In the genomic region with DNA sequence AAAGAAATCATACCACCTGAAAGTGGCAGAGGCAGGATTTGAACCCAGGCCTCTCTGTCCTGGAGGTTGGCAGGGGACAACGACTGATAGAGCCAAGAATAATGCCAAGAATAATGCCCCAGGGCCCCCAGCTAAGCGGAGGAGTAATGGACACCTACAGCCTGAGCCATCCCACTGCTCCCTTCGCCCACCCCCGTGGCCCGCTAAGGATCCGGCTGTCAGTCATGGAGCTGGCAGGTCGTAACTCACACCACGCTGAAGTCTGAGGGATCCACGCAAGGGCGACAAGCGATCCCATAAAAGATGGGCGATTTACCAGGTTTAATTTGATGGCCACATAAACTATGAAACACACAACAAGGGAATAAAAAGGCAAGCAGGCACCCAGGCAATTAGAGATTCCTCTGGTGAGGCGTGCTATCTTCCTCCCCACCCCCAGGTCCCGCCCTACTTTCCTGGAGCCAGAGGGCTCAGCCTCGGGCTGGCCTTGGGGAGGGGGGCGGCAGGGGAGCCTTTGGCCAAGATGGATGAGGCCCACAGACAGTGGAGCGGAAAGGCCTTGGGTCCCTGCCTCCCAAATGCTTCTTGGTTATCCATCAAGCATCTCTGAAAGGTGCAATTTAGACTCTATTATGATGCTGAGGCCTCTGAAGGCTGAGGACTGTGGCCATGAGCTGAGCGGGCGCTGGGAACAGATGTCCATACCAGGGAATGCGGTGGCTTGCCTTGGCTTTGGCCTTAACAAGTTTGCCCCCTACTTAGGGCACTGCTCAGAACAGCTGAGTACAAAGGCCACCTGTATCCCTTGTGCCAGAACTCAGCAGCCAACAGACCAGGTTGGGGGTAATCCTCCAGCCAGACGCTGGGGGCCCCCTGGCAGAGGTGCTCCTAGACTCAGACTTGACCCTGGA, we compare ENCODE assay signal across 23 cellular contexts. TPM values are rescaled to one million over a fixed set of nuclear protein-coding genes. Genes with fewer than 3 reads are reported as not detected.
DNase-seq lines count a peak whose midpoint lies in the region; ATAC-seq and TF ChIP-seq lines count a peak whose summit lies in the region.
"Had no signal": no experiment of that assay in that cellular context is flagged by ENCODE, and none has a peak within 500 bp of the region (broad histone marks: within the 10 kb centered on the region; RNA-seq: fewer than 3 reads in every experiment).

No MANE protein-coding gene starts in this region.

- H3K4me3 Mint-ChIP-seq in neural progenitor cell, result no peak overlapping the region
- H3K4me3 Mint-ChIP-seq: CD4-positive, CD25-positive, alpha-beta regulatory T cell; T-helper 1 cell treated with Interleukin-12 subunit alpha and Interleukin-12 subunit beta and Interleukin-4 antibody, amounts not matched to agents 30 μg/mL and 1 μg/mL, for 36 hours had no signal

- peak overlapping the region; percentile 68 for H3K27ac Mint-ChIP-seq in neural progenitor cell
- H3K27ac Mint-ChIP-seq: CD4-positive, CD25-positive, alpha-beta regulatory T cell; T-helper 1 cell treated with Interleukin-12 subunit alpha and Interleukin-12 subunit beta and Interleukin-4 antibody, amounts not matched to agents 30 μg/mL and 1 μg/mL, for 36 hours had no signal

- CTCF ChIA-PET in HEK293T (lab: Yijun Ruan, JAX), result interaction anchor here (1.0 kb wide), 1 partner anchor 10 kb away, joined by 3 read pairs; no protein-coding TSS in a partner anchor

- ATAC-seq in RWPE2 (ENCODE audit: low read depth), result 0 out of 3 replicates have a peak, but pooled peaks have one; percentile 21
- ATAC-seq in left lobe of liver, result no peak
- ATAC-seq in HG02981 (IDR thresholded peaks at IDR 0.05; ENCODE audit: unreplicated experiment), result no peak
- ATAC-seq: GM12878 had no signal

- peaks cover 8% of the 10 kb centered on the region for H3K27me3 Mint-ChIP-seq in neural progenitor cell (ENCODE audit: insufficient read depth, low read depth)
- H3K27me3 Mint-ChIP-seq: CD4-positive, CD25-positive, alpha-beta regulatory T cell had no signal

- TF ChIP-seq CTCF in RWPE2 (IDR thresholded peaks at IDR 0.05; ENCODE audit: poor library complexity, severe bottlenecking) (no peak), neural progenitor cell (IDR thresholded peaks at IDR 0.05) (no peak)

- no peaks in the 10 kb centered on the region for H3K36me3 Mint-ChIP-seq in neural progenitor cell
- H3K36me3 Mint-ChIP-seq: CD4-positive, CD25-positive, alpha-beta regulatory T cell had no signal

- H3K4me1 ChIP-seq in RWPE2 (ENCODE audit: insufficient read depth, poor library complexity, severe bottlenecking) (no peaks in the 10 kb centered on the region), neural progenitor cell (peaks cover 11% of the 10 kb centered on the region)
- H3K4me1 ChIP-seq: BE2C, Peyer's patch had no signal

- no peak overlapping the region for H3K27ac ChIP-seq in RWPE2 (ENCODE audit: poor library complexity, severe bottlenecking)
- H3K27ac ChIP-seq in neural progenitor cell, result no peak overlapping the region
- H3K27ac ChIP-seq: GM23248, Peyer's patch had no signal

- H3K4me2 ChIP-seq in neural progenitor cell, result no peak overlapping the region

- POLR2A ChIA-PET in HEK293T (lab: Yijun Ruan, JAX), result no interaction called here

- no peaks in the 10 kb centered on the region for H3K9me3 Mint-ChIP-seq in neural progenitor cell
- H3K9me3 Mint-ChIP-seq: CD4-positive, CD25-positive, alpha-beta regulatory T cell; T-helper 1 cell treated with Interleukin-12 subunit alpha and Interleukin-12 subunit beta and Interleukin-4 antibody, amounts not matched to agents 30 μg/mL and 1 μg/mL, for 36 hours had no signal

- no peaks in the 10 kb centered on the region for H3K79me2 ChIP-seq in neural progenitor cell (ENCODE audit: low read depth)

- H3K9ac ChIP-seq in neural progenitor cell, result no peak overlapping the region
- H3K9ac ChIP-seq: GM23248 had no signal

- H3F3A ChIP-seq in neural progenitor cell (ENCODE audit: low read depth), result no peaks in the 10 kb centered on the region

- no peaks in the 10 kb centered on the region for H4K20me1 ChIP-seq in neural progenitor cell (ENCODE audit: low read depth)

- DNase-seq in ELF-1 (ENCODE audit: low read depth, low spot score) (peak; percentile 67), HEK293T (ENCODE audit: extremely low spot score) (no peak), RWPE2 (ENCODE audit: low spot score) (no peak), neural progenitor cell (ENCODE audit: low spot score) (no peak), left lobe of liver (ENCODE audit: low spot score) (no peak), NCI-H1048 (lab: John Stamatoyannopoulos, UW) (no peak)
- DNase-seq: BE2C; CD4-positive, CD25-positive, alpha-beta regulatory T cell; COR-L47; DMS79 treated with DMSO at 0.1 percent for 48 hours; GM23248; HCEC 1CT; Kasumi-1; NCI-H1417 treated with DMSO at 0.1 percent for 48 hours; NCI-H187; NCI-H226; NCI-H510A treated with DMSO at 0.1 percent for 48 hours; NCI-H774; Peyer's patch; SHP77 had no signal

- H3K9me3 ChIP-seq in RWPE2 (ENCODE audit: severe bottlenecking), result no peaks in the 10 kb centered on the region
- no peaks in the 10 kb centered on the region for H3K9me3 ChIP-seq in neural progenitor cell (ENCODE audit: low read depth)
- H3K9me3 ChIP-seq: BE2C, Peyer's patch had no signal

- no peaks in the 10 kb centered on the region for H3K36me3 ChIP-seq in RWPE2 (ENCODE audit: low read depth)
- no peaks in the 10 kb centered on the region for H3K36me3 ChIP-seq in neural progenitor cell
- H3K36me3 ChIP-seq: BE2C, Peyer's patch had no signal

- peaks cover 22% of the 10 kb centered on the region for H3K4me1 Mint-ChIP-seq in neural progenitor cell
- H3K4me1 Mint-ChIP-seq: CD4-positive, CD25-positive, alpha-beta regulatory T cell had no signal

- no peaks in the 10 kb centered on the region for H3K27me3 ChIP-seq in RWPE2 (ENCODE audit: insufficient read depth, poor library complexity, severe bottlenecking)
- no peaks in the 10 kb centered on the region for H3K27me3 ChIP-seq in neural progenitor cell
- H3K27me3 ChIP-seq: BE2C, Peyer's patch had no signal

- H2AFZ ChIP-seq in neural progenitor cell (replicated peaks), result no peak overlapping the region
- H2AFZ ChIP-seq: GM23248 had no signal

- H3K4me3 ChIP-seq in RWPE2 (ENCODE audit: severe bottlenecking) (no peak overlapping the region), neural progenitor cell (no peak overlapping the region)
- H3K4me3 ChIP-seq: GM12878, GM23248, Peyer's patch had no signal

TF ChIP-seq in HEK293T, 16 proteins besides CTCF, POLR2A, EP300 and RAD21:
- no peak for TF ChIP-seq SP1 (IDR thresholded peaks at IDR 0.05)
- no peak for TF ChIP-seq NFRKB (IDR thresholded peaks at IDR 0.05)
- no peak for TF ChIP-seq FOXA1 (IDR thresholded peaks at IDR 0.05)
- no peak for TF ChIP-seq CTBP1 (IDR thresholded peaks at IDR 0.05; ENCODE audit: borderline replicate concordance)
- TF ChIP-seq, protein P1, sequence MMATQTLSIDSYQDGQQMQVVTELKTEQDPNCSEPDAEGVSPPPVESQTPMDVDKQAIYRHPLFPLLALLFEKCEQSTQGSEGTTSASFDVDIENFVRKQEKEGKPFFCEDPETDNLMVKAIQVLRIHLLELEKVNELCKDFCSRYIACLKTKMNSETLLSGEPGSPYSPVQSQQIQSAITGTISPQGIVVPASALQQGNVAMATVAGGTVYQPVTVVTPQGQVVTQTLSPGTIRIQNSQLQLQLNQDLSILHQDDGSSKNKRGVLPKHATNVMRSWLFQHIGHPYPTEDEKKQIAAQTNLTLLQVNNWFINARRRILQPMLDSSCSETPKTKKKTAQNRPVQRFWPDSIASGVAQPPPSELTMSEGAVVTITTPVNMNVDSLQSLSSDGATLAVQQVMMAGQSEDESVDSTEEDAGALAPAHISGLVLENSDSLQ (IDR thresholded peaks at IDR 0.05), result peak; percentile 84
- TF ChIP-seq TARDBP (IDR thresholded peaks at IDR 0.05), result no peak
- no peak for TF ChIP-seq HDGF (IDR thresholded peaks at IDR 0.05; ENCODE audit: borderline replicate concordance)

RNA-seq across cellular contexts. Expression of a gene that starts 55.2 kb away (rescaled TPM):
- 11.9 and 27.8 TPM in 2 replicates for total RNA-seq in neural progenitor cell (ENCODE audit: low replicate concordance)
- total RNA-seq in left lobe of liver, result 35.2 TPM
